ENCODE assay signal across 8 cellular contexts in genomic region chr17:34146440-34147043, GRCh38.
DNase-seq lines count a peak whose midpoint lies in the region; ATAC-seq and TF ChIP-seq lines count a peak whose summit lies in the region.

No MANE protein-coding gene starts in this region.

- peaks cover 47% of the 10 kb centered on the region for H3K9me3 Mint-ChIP-seq in MCF 10A (ENCODE audit: unreplicated experiment)
- no peaks in the 10 kb centered on the region for H3K9me3 Mint-ChIP-seq in stimulated activated naive CD8-positive, alpha-beta T cell treated with anti-CD3 and anti-CD28 coated beads, Interleukin-15, amount 100 ng/mL, for 72 hours

- WGBS in lung, 2 donors = 40 to 42% methylated on average over 5 of the region's 5 CpGs

- H3K27me3 ChIP-seq in lung (ENCODE audit: control insufficient read depth, insufficient read depth) (peaks cover 2% of the 10 kb centered on the region), uterus (no peaks in the 10 kb centered on the region)

- POLR2A ChIA-PET in MCF 10A (lab: Yijun Ruan, JAX) = no interaction called here

- H3K36me3 Mint-ChIP-seq in MCF 10A (ENCODE audit: insufficient read depth, unreplicated experiment) = no peaks in the 10 kb centered on the region

- no peaks in the 10 kb centered on the region for H3K4me1 Mint-ChIP-seq in MCF 10A (ENCODE audit: insufficient read depth, unreplicated experiment)
- no peaks in the 10 kb centered on the region for H3K4me1 Mint-ChIP-seq in stimulated activated naive CD8-positive, alpha-beta T cell treated with anti-CD3 and anti-CD28 coated beads, Interleukin-15, amount 100 ng/mL, for 72 hours

- H3K4me1 ChIP-seq in lung (ENCODE audit: control insufficient read depth in 2 of 2, insufficient read depth in 2 of 2, low read length in 2 of 2) (no peaks in the 10 kb centered on the region), uterus (no peaks in the 10 kb centered on the region)

- intact Hi-C loops in MCF 10A (cut with micrococcal nuclease) = loop anchor here (2.0 kb wide), 1 partner anchor 368 kb away; no protein-coding TSS in a partner anchor
- intact Hi-C loops in uterus (cut with DNase I; ENCODE audit: low total_unique reads) = no loop called here

- H3K4me3 ChIP-seq in lung (no peak overlapping the region), uterus (no peak overlapping the region)

- H3K9me3 ChIP-seq in lung (ENCODE audit: control insufficient read depth in 2 of 2, insufficient read depth in 1 of 2, low read length in 1 of 2) = no peaks in the 10 kb centered on the region
- H3K9me3 ChIP-seq in uterus = no peaks in the 10 kb centered on the region

- no peaks in the 10 kb centered on the region for H3K36me3 ChIP-seq in lung (ENCODE audit: control insufficient read depth in 2 of 2, insufficient read depth in 2 of 2, low read length in 2 of 2)
- no peaks in the 10 kb centered on the region for H3K36me3 ChIP-seq in uterus

- TF ChIP-seq CTCF in MCF 10A (IDR thresholded peaks at IDR 0.05; ENCODE audit: unreplicated experiment) = peak; percentile 23
- peak; percentile 28 for TF ChIP-seq CTCF in lung (IDR thresholded peaks at IDR 0.05; ENCODE audit: control extremely low read depth, extremely low read depth)
- peak in 2 of 4 experiments; percentile 5 to 24 for TF ChIP-seq CTCF in uterus (IDR thresholded peaks at IDR 0.05)

- H3K27ac ChIP-seq in lung (ENCODE audit: low read depth in 1 of 2, low read length in 1 of 2) = no peak overlapping the region
- H3K27ac ChIP-seq in uterus = no peak overlapping the region

- H3K27ac Mint-ChIP-seq in MCF 10A (ENCODE audit: low read depth, unreplicated experiment) = no peak overlapping the region
- H3K27ac Mint-ChIP-seq in stimulated activated naive CD8-positive, alpha-beta T cell treated with anti-CD3 and anti-CD28 coated beads, Interleukin-15, amount 100 ng/mL, for 72 hours = peak overlapping the region in 1 of 2 donors; percentile 79

- no peak for ATAC-seq in lung (ENCODE audit: insufficient read depth, low FRiP score)
- peak; percentile 66 for ATAC-seq in stimulated activated naive CD8-positive, alpha-beta T cell treated with anti-CD3 and anti-CD28 coated beads, Interleukin-15, amount 100 ng/mL, for 72 hours

- no TSS peak for BruUV-seq in MCF 10A (replicated peaks; lab: Mats Ljungman, UMichigan)

- DNase-seq in D341Med (ENCODE audit: low spot score) (peak; percentile 86), HuH-7 (ENCODE audit: low spot score) (peak; percentile 30), T follicular helper cell (ENCODE audit: low read depth) (peak; percentile 16), MCF 10A (ENCODE audit: unreplicated experiment) (peak; percentile 0), lung (ENCODE audit: low spot score) (peak; percentile 48), uterus (no peak), SIG-M5 treated with dmso at 0.1 percent for 504 hours (lab: John Stamatoyannopoulos, UW; ENCODE audit: unreplicated experiment) (no peak)
- peak; percentile 45 to 57 for DNase-seq in stimulated activated naive CD8-positive, alpha-beta T cell treated with anti-CD3 and anti-CD28 coated beads, Interleukin-15, amount 100 ng/mL, for 72 hours

- no peaks in the 10 kb centered on the region for H3K27me3 Mint-ChIP-seq in MCF 10A (ENCODE audit: insufficient read depth, unreplicated experiment)
- peaks cover 22% of the 10 kb centered on the region for H3K27me3 Mint-ChIP-seq in stimulated activated naive CD8-positive, alpha-beta T cell treated with anti-CD3 and anti-CD28 coated beads, Interleukin-15, amount 100 ng/mL, for 72 hours

- no peak for TF ChIP-seq POLR2A in uterus (IDR thresholded peaks at IDR 0.05)

- H3K4me3 Mint-ChIP-seq in MCF 10A (ENCODE audit: unreplicated experiment) = no peak overlapping the region
- H3K4me3 Mint-ChIP-seq in stimulated activated naive CD8-positive, alpha-beta T cell treated with anti-CD3 and anti-CD28 coated beads, Interleukin-15, amount 100 ng/mL, for 72 hours = no peak overlapping the region

- CTCF ChIA-PET in MCF 10A (lab: Yijun Ruan, JAX) = interaction anchor here (0.5 to 3.6 kb wide), 13 partner anchors 9 to 875 kb away, joined by 3 to 24 read pairs (median 4); no protein-coding TSS in a partner anchor

Comparison
In these comparisons a context has a peak if more than half of its experiments do, and no peak if none do; other contexts are left out.
1. DNase-seq: peak in D341Med (single experiment), HuH-7 (single experiment), T follicular helper cell (single experiment), MCF 10A (single experiment), lung (single experiment) and stimulated activated naive CD8-positive, alpha-beta T cell treated with anti-CD3 and anti-CD28 coated beads, Interleukin-15, amount 100 ng/mL, for 72 hours (2 of 2); none in uterus (0 of 2) and SIG-M5 treated with dmso at 0.1 percent for 504 hours (single experiment).